11 cellular contexts compared by ENCODE assay signal in the genomic region with DNA sequence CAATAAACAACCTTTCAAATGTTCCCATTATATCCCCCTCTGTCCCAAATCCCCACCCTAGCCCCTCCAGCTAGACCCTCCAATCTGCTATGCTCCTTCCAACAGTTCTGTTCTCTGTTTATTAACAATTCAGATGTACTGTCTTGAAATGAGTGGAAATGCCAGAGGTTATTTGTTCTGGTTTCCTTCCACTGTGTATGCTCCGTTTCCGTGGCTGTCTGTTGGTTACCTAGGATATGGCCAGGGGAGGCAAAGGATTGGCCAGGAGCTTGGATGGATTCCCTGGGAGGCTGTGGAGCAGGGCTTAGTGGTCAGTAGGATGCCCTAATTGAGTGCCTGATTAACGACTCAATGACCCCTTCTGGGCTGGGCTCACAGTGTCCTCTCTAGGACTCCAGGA.
DNase-seq lines count a peak whose midpoint lies in the region; FAIRE-seq and TF ChIP-seq lines count a peak whose summit lies in the region.
"Had no signal": no experiment of that assay in that cellular context is flagged by ENCODE, and none has a peak within 500 bp of the region (broad histone marks: within the 10 kb centered on the region; RNA-seq: fewer than 3 reads in every experiment).

No MANE protein-coding gene starts in this region.

- intact Hi-C loops in dendritic cell treated with granulocyte-macrophage colony-stimulating factor and Interleukin-4, amounts not matched to agents 40 ng/mL and 50 ng/mL, for 4 days (cut with micrococcal nuclease) = loop anchor here (10.0 kb wide), 1 partner anchor 1004 kb away; no protein-coding TSS in a partner anchor

- no peaks in the 10 kb centered on the region for H3K9me3 Mint-ChIP-seq in dendritic cell treated with granulocyte-macrophage colony-stimulating factor and Interleukin-4, amounts not matched to agents 40 ng/mL and 50 ng/mL, for 4 days
- H3K9me3 Mint-ChIP-seq: CD4-positive, alpha-beta memory T cell; IgD-negative memory B cell had no signal

- DNase-seq in midbrain (lab: John Stamatoyannopoulos, UW) (peak; percentile 44), H54 (ENCODE audit: insufficient read length, low spot score) (no peak), GOT3 (lab: John Stamatoyannopoulos, UW) (no peak), amniotic stem cell (lab: John Stamatoyannopoulos, UW) (no peak)
- no peak for DNase-seq in activated effector memory CD4-positive, alpha-beta T cell treated with anti-CD3 and anti-CD28 coated beads, Interleukin-2, amount 50 U/mL, for 16 hours
- DNase-seq: CD4-positive, alpha-beta memory T cell had no signal

- no peak overlapping the region for H3K4me3 ChIP-seq in HUES64 (ENCODE audit: low read length)

- H3K9me3 ChIP-seq in HUES64 (ENCODE audit: insufficient read depth, low read depth, low read length) = no peaks in the 10 kb centered on the region

- no peak for TF ChIP-seq POLR2A in H54 (IDR thresholded peaks at IDR 0.05; ENCODE audit: low read depth, low read length)

- peak overlapping the region; percentile 38 for H3K27ac ChIP-seq in HUES64 (ENCODE audit: low read depth, low read length)

- peaks cover 44% of the 10 kb centered on the region for H3K4me1 Mint-ChIP-seq in dendritic cell treated with granulocyte-macrophage colony-stimulating factor and Interleukin-4, amounts not matched to agents 40 ng/mL and 50 ng/mL, for 4 days (ENCODE audit: low read depth)
- H3K4me1 Mint-ChIP-seq: CD4-positive, alpha-beta memory T cell had no signal

- no peaks in the 10 kb centered on the region for H3K27me3 ChIP-seq in HUES64 (ENCODE audit: insufficient read depth, low read length)

- FAIRE-seq in A204.1 (lab: Jason Lieb, UNC) (peak; percentile 47), H54 (lab: Jason Lieb, UNC) (no peak)

- H3K27ac Mint-ChIP-seq in dendritic cell treated with granulocyte-macrophage colony-stimulating factor and Interleukin-4, amounts not matched to agents 40 ng/mL and 50 ng/mL, for 4 days = peak overlapping the region; percentile 69
- H3K27ac Mint-ChIP-seq: activated naive CD8-positive, alpha-beta T cell; CD4-positive, alpha-beta memory T cell had no signal

- H3K4me1 ChIP-seq in HUES64 (ENCODE audit: insufficient read depth, low read length) = peaks cover 20% of the 10 kb centered on the region

- H3K36me3 ChIP-seq in HUES64 (ENCODE audit: insufficient read depth, low read length) = no peaks in the 10 kb centered on the region

- 58% methylated on average over 3 of the region's 3 CpGs for WGBS in HUES64

- H3K9ac ChIP-seq in HUES64 (ENCODE audit: low read depth, low read length) = peak overlapping the region; percentile 14; the same call in 1 of the 2 replicates

- no peaks in the 10 kb centered on the region for H3K27me3 Mint-ChIP-seq in dendritic cell treated with granulocyte-macrophage colony-stimulating factor and Interleukin-4, amounts not matched to agents 40 ng/mL and 50 ng/mL, for 4 days
- H3K27me3 Mint-ChIP-seq: IgD-negative memory B cell had no signal

- no peaks in the 10 kb centered on the region for H3K36me3 Mint-ChIP-seq in dendritic cell treated with granulocyte-macrophage colony-stimulating factor and Interleukin-4, amounts not matched to agents 40 ng/mL and 50 ng/mL, for 4 days (ENCODE audit: low read depth)
- H3K36me3 Mint-ChIP-seq: activated naive CD8-positive, alpha-beta T cell; CD4-positive, alpha-beta memory T cell; IgD-negative memory B cell had no signal

- H3K4me3 Mint-ChIP-seq in dendritic cell treated with granulocyte-macrophage colony-stimulating factor and Interleukin-4, amounts not matched to agents 40 ng/mL and 50 ng/mL, for 4 days = no peak overlapping the region
- H3K4me3 Mint-ChIP-seq: activated naive CD8-positive, alpha-beta T cell; CD4-positive, alpha-beta memory T cell; IgD-negative memory B cell had no signal
